In genomic region chrX:16695079-16695676, GRCh38 we compare ENCODE assay signal across 8 cellular contexts. TPM values are rescaled to one million over a fixed set of nuclear protein-coding genes. Genes with fewer than 3 reads are reported as not detected.
A peak's percentile ranks its signal among the peaks of the same experiment; 100 is the strongest.
DNase-seq lines count a peak whose midpoint lies in the region; TF ChIP-seq lines count a peak whose summit lies in the region.

No MANE protein-coding gene starts in this region.

- in situ Hi-C loops in astrocyte of the cerebellum (cut with HindIII; ENCODE audit: low sequenced_read_pairs), result no loop called here

- TF ChIP-seq CTCF in astrocyte of the cerebellum (IDR thresholded peaks at IDR 0.05; ENCODE audit: low read depth, low read length, missing control alignments), result peak; percentile 91

- DNase-seq in NCI-H2196 (lab: John Stamatoyannopoulos, UW; ENCODE audit: unreplicated experiment) (peak; percentile 43), NCI-H2196 treated with DMSO at 0.1 percent for 48 hours (lab: John Stamatoyannopoulos, UW; ENCODE audit: unreplicated experiment) (no peak), HT1080 (ENCODE audit: low read depth) (peak; percentile 45), T-helper 2 cell (peak; percentile 13 to 42 (median 37)), astrocyte of the cerebellum (ENCODE audit: low read depth) (peak; percentile 48), inferior parietal cortex (ENCODE audit: extremely low spot score) (peak; percentile 68), NK-92 (lab: John Stamatoyannopoulos, UW; ENCODE audit: unreplicated experiment) (no peak)
- peak; percentile 57 to 70 for DNase-seq in stimulated activated CD4-positive, alpha-beta T cell treated with anti-CD3 and anti-CD28 coated beads, Interleukin-2, amount 100 ng/mL, for 48 hours

- H3K4me3 ChIP-seq in astrocyte of the cerebellum (ENCODE audit: low read depth, low read length), result no peak overlapping the region

RNA-seq across cellular contexts. Expression of gene CTPS2, which starts 17.3 kb away (rescaled TPM):
- 6.0 and 6.1 TPM in 2 replicates for total RNA-seq in HT1080 (2014; rRNA removed; shearing (Covaris generic))
- polyA plus RNA-seq in HT1080 (2015; cell fraction: cytosol; rRNA removed), result 4.3 and 4.5 TPM in 2 replicates
- 11.9 and 12.6 TPM in 2 replicates for polyA plus RNA-seq in HT1080 (2015; cell fraction: nucleus; rRNA removed)

RNA-seq across cellular contexts. Expression of gene SYAP1, which starts 24.2 kb away (rescaled TPM):
- total RNA-seq in HT1080 (2014; rRNA removed; shearing (Covaris generic)), result 31.6 and 34.5 TPM in 2 replicates
- polyA plus RNA-seq in HT1080 (2015; cell fraction: cytosol; rRNA removed), result 18.3 and 18.9 TPM in 2 replicates
- 9.1 and 10.6 TPM in 2 replicates for polyA plus RNA-seq in HT1080 (2015; cell fraction: nucleus; rRNA removed)

RNA-seq across cellular contexts. Expression of gene S100G, which starts 45.2 kb away (rescaled TPM):
- total RNA-seq in HT1080 (2014; rRNA removed; shearing (Covaris generic)), result not detected in 2 replicates
- polyA plus RNA-seq in HT1080 (2015; cell fraction: cytosol; rRNA removed), result not detected in 2 replicates
- polyA plus RNA-seq in HT1080 (2015; cell fraction: nucleus; rRNA removed), result not detected in 2 replicates

Comparison
In these comparisons a context has a peak if more than half of its experiments do, and no peak if none do; other contexts are left out.
1. DNase-seq: peak in NCI-H2196 (single experiment), HT1080 (single experiment), T-helper 2 cell (5 of 5), astrocyte of the cerebellum (single experiment), inferior parietal cortex (single experiment) and stimulated activated CD4-positive, alpha-beta T cell treated with anti-CD3 and anti-CD28 coated beads, Interleukin-2, amount 100 ng/mL, for 48 hours (2 of 2); none in NCI-H2196 treated with DMSO at 0.1 percent for 48 hours (single experiment) and NK-92 (single experiment).